In genomic region chr21:43733060-43733459, GRCh38 we compare ENCODE assay signal across 2 cellular contexts.
TF ChIP-seq lines count a peak whose summit lies in the region.

No MANE protein-coding gene starts in this region.

TF ChIP-seq in liver, 16 proteins besides CTCF, POLR2A, EP300 and RAD21:
- TF ChIP-seq REST (IDR thresholded peaks at IDR 0.05) (no peak), ATF3 (IDR thresholded peaks at IDR 0.05) (no peak), NR2F2 (IDR thresholded peaks at IDR 0.05) (no peak), HNF4A (conservative IDR thresholded peaks at IDR 0.05) (no peak), JUND (IDR thresholded peaks at IDR 0.05) (no peak), ZBTB33 (IDR thresholded peaks at IDR 0.05) (no peak), TAF1 (conservative IDR thresholded peaks at IDR 0.05) (no peak), HNF4G (IDR thresholded peaks at IDR 0.05) (no peak), FOXA2 (IDR thresholded peaks at IDR 0.05) (no peak), MAX (IDR thresholded peaks at IDR 0.05) (no peak), SP1 (IDR thresholded peaks at IDR 0.05) (no peak), YY1 (IDR thresholded peaks at IDR 0.05) (no peak), EGR1 (IDR thresholded peaks at IDR 0.05; ENCODE audit: low read depth in 2 of 2) (no peak), GABPA (IDR thresholded peaks at IDR 0.05 in 1 of 2, conservative IDR thresholded peaks at IDR 0.05 in 1 of 2) (no peak), RXRA (IDR thresholded peaks at IDR 0.05) (no peak), FOXA1 (IDR thresholded peaks at IDR 0.05) (no peak)

TF ChIP-seq in HepG2, 621 proteins besides CTCF, POLR2A, EP300 and RAD21:
- TF ChIP-seq PBX2 (CRISPR knock-in tag; IDR thresholded peaks at IDR 0.05) (no peak), ZFX (CRISPR knock-in tag; IDR thresholded peaks at IDR 0.05; ENCODE audit: low read depth) (no peak), ZNF576 (CRISPR knock-in tag; IDR thresholded peaks at IDR 0.05) (no peak), TEAD3 (CRISPR knock-in tag; optimal IDR thresholded peaks at IDR 0.05; ENCODE audit: borderline replicate concordance) (no peak), ZNF18 (CRISPR knock-in tag; IDR thresholded peaks at IDR 0.05; ENCODE audit: insufficient replicate concordance) (no peak), PTBP1 (IDR thresholded peaks at IDR 0.05; ENCODE audit: low read depth, low read length, poor library complexity, severe bottlenecking) (no peak), ZNF709 (CRISPR knock-in tag; IDR thresholded peaks at IDR 0.05) (no peak), MATR3 (CRISPR knock-in tag; IDR thresholded peaks at IDR 0.05) (no peak), ZNF777 (CRISPR knock-in tag; IDR thresholded peaks at IDR 0.05) (no peak)
TF ChIP-seq in HepG2: peak in this region for 0.
